11 cellular contexts compared by ENCODE assay signal in genomic region chr9:110101531-110102161, GRCh38.
DNase-seq lines count a peak whose midpoint lies in the region; ATAC-seq, FAIRE-seq and TF ChIP-seq lines count a peak whose summit lies in the region.
"Had no signal": no experiment of that assay in that cellular context is flagged by ENCODE, and none has a peak within 500 bp of the region (broad histone marks: within the 10 kb centered on the region; RNA-seq: fewer than 3 reads in every experiment).

No MANE protein-coding gene starts in this region.

- H3K27ac ChIP-seq in RWPE1 = peak overlapping the region; percentile 5; the same call in 1 of the 2 replicates

- DNase-seq in AG10803 (ENCODE audit: low read depth) (peak; percentile 45), RWPE1 (ENCODE audit: low spot score) (no peak), mucosa of gallbladder (ENCODE audit: low spot score) (no peak), urothelium cell line (ENCODE audit: low spot score) (no peak), DMS53 (lab: John Stamatoyannopoulos, UW) (no peak), MCF 10A (ENCODE audit: unreplicated experiment) (no peak)
- DNase-seq: C1 segment of cervical spinal cord, SIG-M5 had no signal

- intact Hi-C loops in MCF 10A (cut with micrococcal nuclease) = no loop called here

- no peaks in the 10 kb centered on the region for H3K9me3 Mint-ChIP-seq in MCF 10A (ENCODE audit: unreplicated experiment)
- H3K9me3 Mint-ChIP-seq: activated naive CD4-positive, alpha-beta T cell treated with anti-CD3 and anti-CD28 coated beads, Interleukin-2, amount 50 U/mL, for 24 hours had no signal

- CTCF ChIA-PET in RWPE1 (lab: Yijun Ruan, JAX) (interaction anchor here (0.9 kb wide), 1 partner anchor 676 kb away, joined by 3 read pairs; no protein-coding TSS in a partner anchor), MCF 10A (lab: Yijun Ruan, JAX) (interaction anchor here (0.6 to 1.5 kb wide), 5 partner anchors 11 to 199 kb away, joined by 3 to 4 read pairs (median 3); no protein-coding TSS in a partner anchor)

- POLR2A ChIA-PET in RWPE1 (lab: Yijun Ruan, JAX; ENCODE audit: low non-redundant PET) (interaction anchor here (1.0 kb wide), 1 partner anchor 516 kb away, joined by 3 read pairs; no protein-coding TSS in a partner anchor), MCF 10A (lab: Yijun Ruan, JAX) (interaction anchor here (0.6 to 1.4 kb wide), 3 partner anchors 10 to 77 kb away, joined by 3 to 6 read pairs (median 3); no protein-coding TSS in a partner anchor)

- no peak for FAIRE-seq in urothelium cell line (lab: Jason Lieb, UNC)

- ATAC-seq in GM19324 (IDR thresholded peaks at IDR 0.05; ENCODE audit: low FRiP score, unreplicated experiment) (peak; percentile 76), HG02970 (IDR thresholded peaks at IDR 0.05; ENCODE audit: low FRiP score, unreplicated experiment) (peak; percentile 74)

- H3K4me1 Mint-ChIP-seq in MCF 10A (ENCODE audit: insufficient read depth, unreplicated experiment) = peaks cover 15% of the 10 kb centered on the region
- H3K4me1 Mint-ChIP-seq: activated naive CD4-positive, alpha-beta T cell treated with anti-CD3 and anti-CD28 coated beads, Interleukin-2, amount 50 U/mL, for 24 hours had no signal

- no peak overlapping the region for H3K4me3 Mint-ChIP-seq in MCF 10A (ENCODE audit: unreplicated experiment)
- H3K4me3 Mint-ChIP-seq: activated naive CD4-positive, alpha-beta T cell treated with anti-CD3 and anti-CD28 coated beads, Interleukin-2, amount 50 U/mL, for 24 hours had no signal

- H3K4me3 ChIP-seq in AG10803 (ENCODE audit: low read length) = no peak overlapping the region

- no TSS peak for BruUV-seq in MCF 10A (replicated peaks; lab: Mats Ljungman, UMichigan)

- no peak overlapping the region for H3K27ac Mint-ChIP-seq in MCF 10A (ENCODE audit: low read depth, unreplicated experiment)
- H3K27ac Mint-ChIP-seq: activated naive CD4-positive, alpha-beta T cell treated with anti-CD3 and anti-CD28 coated beads, Interleukin-2, amount 50 U/mL, for 24 hours had no signal

- no peaks in the 10 kb centered on the region for H3K27me3 Mint-ChIP-seq in MCF 10A (ENCODE audit: insufficient read depth, unreplicated experiment)
- H3K27me3 Mint-ChIP-seq: activated naive CD4-positive, alpha-beta T cell treated with anti-CD3 and anti-CD28 coated beads, Interleukin-2, amount 50 U/mL, for 24 hours had no signal

- H3K36me3 Mint-ChIP-seq in MCF 10A (ENCODE audit: insufficient read depth, unreplicated experiment) = peaks cover 18% of the 10 kb centered on the region

- TF ChIP-seq CTCF in AG10803 (conservative IDR thresholded peaks at IDR 0.05; ENCODE audit: low read length) = no peak
- TF ChIP-seq CTCF in RWPE1 (conservative IDR thresholded peaks at IDR 0.05; ENCODE audit: low read depth) = no peak
- no peak for TF ChIP-seq CTCF in MCF 10A (IDR thresholded peaks at IDR 0.05; ENCODE audit: unreplicated experiment)
